ENCODE assay signal across 1 cellular context in the genomic region with DNA sequence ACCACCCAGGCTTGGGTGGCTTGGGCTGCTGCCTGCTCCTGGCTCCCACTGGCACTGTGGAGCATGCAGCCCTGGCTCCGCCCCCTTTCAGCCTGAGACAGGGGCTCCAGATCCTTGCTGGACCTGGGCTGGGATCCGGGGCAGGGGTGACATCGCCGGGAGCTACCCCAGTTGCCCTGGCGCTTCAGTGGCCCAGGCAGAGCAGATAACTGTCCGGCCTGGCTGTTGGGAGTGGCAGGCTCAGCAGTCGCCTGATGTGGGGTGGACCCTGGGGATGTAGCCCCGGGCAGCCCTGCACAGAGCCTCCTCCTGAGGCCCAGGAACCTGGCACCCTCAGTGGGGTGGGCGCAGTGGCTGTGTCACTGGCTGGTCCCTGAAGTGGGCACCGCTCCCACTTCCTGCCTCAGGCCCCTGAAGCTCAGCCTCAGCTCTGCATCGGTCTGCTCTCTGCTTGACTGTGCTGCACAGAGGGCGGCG.
TF ChIP-seq lines count a peak whose summit lies in the region.

No MANE protein-coding gene starts in this region.

TF ChIP-seq in HCT116, 20 proteins besides CTCF, POLR2A, EP300 and RAD21:
- TF ChIP-seq YY1 (IDR thresholded peaks at IDR 0.05; ENCODE audit: extremely low read depth, insufficient replicate concordance, low read depth, low read length) = no peak
- TF ChIP-seq CBX3 (IDR thresholded peaks at IDR 0.05; ENCODE audit: low read depth) = no peak
- TF ChIP-seq JUND (IDR thresholded peaks at IDR 0.05) = no peak
- no peak for TF ChIP-seq ZFX (IDR thresholded peaks at IDR 0.05)
- TF ChIP-seq EZH2phosphoT487 (IDR thresholded peaks at IDR 0.05; ENCODE audit: borderline replicate concordance) = no peak
- no peak for TF ChIP-seq EGR1 (IDR thresholded peaks at IDR 0.05; ENCODE audit: low read depth)
- no peak for TF ChIP-seq MAX (IDR thresholded peaks at IDR 0.05)
- TF ChIP-seq, protein P1, sequence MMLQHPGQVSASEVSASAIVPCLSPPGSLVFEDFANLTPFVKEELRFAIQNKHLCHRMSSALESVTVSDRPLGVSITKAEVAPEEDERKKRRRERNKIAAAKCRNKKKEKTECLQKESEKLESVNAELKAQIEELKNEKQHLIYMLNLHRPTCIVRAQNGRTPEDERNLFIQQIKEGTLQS (IDR thresholded peaks at IDR 0.05) = no peak
- TF ChIP-seq, protein P2, sequence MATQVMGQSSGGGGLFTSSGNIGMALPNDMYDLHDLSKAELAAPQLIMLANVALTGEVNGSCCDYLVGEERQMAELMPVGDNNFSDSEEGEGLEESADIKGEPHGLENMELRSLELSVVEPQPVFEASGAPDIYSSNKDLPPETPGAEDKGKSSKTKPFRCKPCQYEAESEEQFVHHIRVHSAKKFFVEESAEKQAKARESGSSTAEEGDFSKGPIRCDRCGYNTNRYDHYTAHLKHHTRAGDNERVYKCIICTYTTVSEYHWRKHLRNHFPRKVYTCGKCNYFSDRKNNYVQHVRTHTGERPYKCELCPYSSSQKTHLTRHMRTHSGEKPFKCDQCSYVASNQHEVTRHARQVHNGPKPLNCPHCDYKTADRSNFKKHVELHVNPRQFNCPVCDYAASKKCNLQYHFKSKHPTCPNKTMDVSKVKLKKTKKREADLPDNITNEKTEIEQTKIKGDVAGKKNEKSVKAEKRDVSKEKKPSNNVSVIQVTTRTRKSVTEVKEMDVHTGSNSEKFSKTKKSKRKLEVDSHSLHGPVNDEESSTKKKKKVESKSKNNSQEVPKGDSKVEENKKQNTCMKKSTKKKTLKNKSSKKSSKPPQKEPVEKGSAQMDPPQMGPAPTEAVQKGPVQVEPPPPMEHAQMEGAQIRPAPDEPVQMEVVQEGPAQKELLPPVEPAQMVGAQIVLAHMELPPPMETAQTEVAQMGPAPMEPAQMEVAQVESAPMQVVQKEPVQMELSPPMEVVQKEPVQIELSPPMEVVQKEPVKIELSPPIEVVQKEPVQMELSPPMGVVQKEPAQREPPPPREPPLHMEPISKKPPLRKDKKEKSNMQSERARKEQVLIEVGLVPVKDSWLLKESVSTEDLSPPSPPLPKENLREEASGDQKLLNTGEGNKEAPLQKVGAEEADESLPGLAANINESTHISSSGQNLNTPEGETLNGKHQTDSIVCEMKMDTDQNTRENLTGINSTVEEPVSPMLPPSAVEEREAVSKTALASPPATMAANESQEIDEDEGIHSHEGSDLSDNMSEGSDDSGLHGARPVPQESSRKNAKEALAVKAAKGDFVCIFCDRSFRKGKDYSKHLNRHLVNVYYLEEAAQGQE (IDR thresholded peaks at IDR 0.05; ENCODE audit: low read depth) = no peak
- no peak for TF ChIP-seq SRF (IDR thresholded peaks at IDR 0.05; ENCODE audit: low read depth)
- TF ChIP-seq SP1 (IDR thresholded peaks at IDR 0.05; ENCODE audit: low read depth) = no peak
- TF ChIP-seq TCF7L2 (IDR thresholded peaks at IDR 0.05; ENCODE audit: borderline replicate concordance, extremely low read depth, insufficient read depth, insufficient read length) = no peak
- no peak for TF ChIP-seq ZNF274 (IDR thresholded peaks at IDR 0.05; ENCODE audit: low read depth, low read length)
- TF ChIP-seq ZBTB33 (IDR thresholded peaks at IDR 0.05; ENCODE audit: extremely low read depth, insufficient replicate concordance, low read length) = no peak
- no peak for TF ChIP-seq EZH2 (IDR thresholded peaks at IDR 0.05)
- TF ChIP-seq ELF1 (IDR thresholded peaks at IDR 0.05; ENCODE audit: borderline replicate concordance, low read depth) = no peak
- TF ChIP-seq POLR2AphosphoS5 (IDR thresholded peaks at IDR 0.05; ENCODE audit: low read depth, low read length) = no peak
